ENCODE assay signal across 8 cellular contexts in genomic region chr2:201232125-201232815, GRCh38. TPM values are rescaled to one million over a fixed set of nuclear protein-coding genes. Genes with fewer than 3 reads are reported as not detected.
A peak's percentile ranks its signal among the peaks of the same experiment; 100 is the strongest.
DNase-seq lines count a peak whose midpoint lies in the region; ATAC-seq and TF ChIP-seq lines count a peak whose summit lies in the region.

No MANE protein-coding gene starts in this region.

- DNase-seq in BJ (ENCODE audit: low read depth) (peak; percentile 62), NCI-H524 (lab: John Stamatoyannopoulos, UW) (peak; percentile 73 to 92), coronary artery (ENCODE audit: low spot score) (peak; percentile 85)
- peak; percentile 88 to 91 for DNase-seq in activated CD4-positive, alpha-beta T cell treated with anti-CD3 and anti-CD28 coated beads for 24 hours (ENCODE audit: low read depth in 2 of 2)
- DNase-seq in stimulated activated CD4-positive, alpha-beta T cell treated with anti-CD3 and anti-CD28 coated beads, Interleukin-4, amount 100 ng/mL, for 48 hours (ENCODE audit: low read depth in 2 of 2): peak; percentile 84 to 92

- CTCF ChIA-PET in BJ (lab: Yijun Ruan, JAX): interaction anchor here (0.6 to 2.5 kb wide), 44 partner anchors 11 to 546 kb away, joined by 3 to 32 read pairs (median 4); partner anchors contain the start of gene CASP10

- H3K9ac ChIP-seq in liver (ENCODE audit: low read depth in 1 of 2, low read length in 2 of 2): peak overlapping the region in 1 of 2 donors; percentile 7

- no peaks in the 10 kb centered on the region for H3K27me3 ChIP-seq in BJ (ENCODE audit: control insufficient read depth, insufficient read depth, low read length)
- H3K27me3 ChIP-seq in liver (ENCODE audit: control insufficient read depth in 4 of 4, insufficient read depth in 4 of 4, low read length in 3 of 4): no peaks in the 10 kb centered on the region

- peaks cover 6 to 30% (median 24%) of the 10 kb centered on the region in 4 donors for H3K4me1 ChIP-seq in liver (ENCODE audit: control insufficient read depth in 4 of 4, insufficient read depth in 4 of 4, low read length in 3 of 4)

- TF ChIP-seq RAD21 in liver (IDR thresholded peaks at IDR 0.05): peak; percentile 98

- H3K9me3 ChIP-seq in liver (ENCODE audit: control insufficient read depth in 4 of 4, low read length in 3 of 4): no peaks in the 10 kb centered on the region

- POLR2A ChIA-PET in BJ (lab: Charles Lee): interaction anchor here (0.5 to 0.6 kb wide), 4 partner anchors 13 to 364 kb away, joined by 3 to 16 read pairs (median 6); no protein-coding TSS in a partner anchor

- WGBS in liver: 17% methylated on average over 10 of the region's 10 CpGs

- peak; percentile 36 for ATAC-seq in GM19043 (IDR thresholded peaks at IDR 0.05; ENCODE audit: low read depth, unreplicated experiment)
- peak; percentile 56 for ATAC-seq in HG03439 (IDR thresholded peaks at IDR 0.05; ENCODE audit: unreplicated experiment)

- H3K36me3 ChIP-seq in BJ (ENCODE audit: control insufficient read depth, insufficient read depth, low read length): no peaks in the 10 kb centered on the region
- no peaks in the 10 kb centered on the region for H3K36me3 ChIP-seq in liver (ENCODE audit: control insufficient read depth in 4 of 4, insufficient read depth in 3 of 4, low read depth in 1 of 4, low read length in 3 of 4)

- peak; percentile 95 for TF ChIP-seq CTCF in BJ (IDR thresholded peaks at IDR 0.05; ENCODE audit: insufficient read depth, low read depth, low read length)
- peak; percentile 49 for TF ChIP-seq CTCF in coronary artery (IDR thresholded peaks at IDR 0.05)
- TF ChIP-seq CTCF in liver (IDR thresholded peaks at IDR 0.05; ENCODE audit: low read depth, low read length, missing input control): peak; percentile 95

- H3K27ac ChIP-seq in coronary artery: no peak overlapping the region
- H3K27ac ChIP-seq in liver (ENCODE audit: low read depth in 1 of 2, low read length in 2 of 2): peak overlapping the region in 1 of 2 donors; percentile 45

- H3K4me3 ChIP-seq in BJ (ENCODE audit: low read depth, low read length) (no peak overlapping the region), coronary artery (peak overlapping the region; percentile 47), liver (ENCODE audit: low read depth in 1 of 3, low read length in 3 of 3) (no peak overlapping the region)

TF ChIP-seq in liver, 16 proteins besides CTCF, POLR2A, EP300 and RAD21:
- TF ChIP-seq FOXA2 (IDR thresholded peaks at IDR 0.05): no peak
- no peak for TF ChIP-seq ATF3 (IDR thresholded peaks at IDR 0.05)
- TF ChIP-seq GABPA (IDR thresholded peaks at IDR 0.05 in 1 of 2, conservative IDR thresholded peaks at IDR 0.05 in 1 of 2): peak in 1 of 2 donors; percentile 87
- TF ChIP-seq REST (IDR thresholded peaks at IDR 0.05): no peak
- peak; percentile 67 for TF ChIP-seq SP1 (IDR thresholded peaks at IDR 0.05)
- TF ChIP-seq HNF4G (IDR thresholded peaks at IDR 0.05): no peak
- no peak for TF ChIP-seq NR2F2 (IDR thresholded peaks at IDR 0.05)
- TF ChIP-seq HNF4A (conservative IDR thresholded peaks at IDR 0.05): peak; percentile 36 to 63
- no peak for TF ChIP-seq EGR1 (IDR thresholded peaks at IDR 0.05; ENCODE audit: low read depth in 2 of 2)
- TF ChIP-seq JUND (IDR thresholded peaks at IDR 0.05): peak in 1 of 2 donors; percentile 57
- peak; percentile 47 for TF ChIP-seq MAX (IDR thresholded peaks at IDR 0.05)
- peak; percentile 88 for TF ChIP-seq YY1 (IDR thresholded peaks at IDR 0.05)
- no peak for TF ChIP-seq FOXA1 (IDR thresholded peaks at IDR 0.05)
- no peak for TF ChIP-seq ZBTB33 (IDR thresholded peaks at IDR 0.05)
- TF ChIP-seq TAF1 (conservative IDR thresholded peaks at IDR 0.05): no peak
- TF ChIP-seq RXRA (IDR thresholded peaks at IDR 0.05): peak; percentile 8 to 56
TF ChIP-seq in liver: peak in this region for 7.

RNA-seq across cellular contexts. Expression of gene CASP8, which starts 28.1 kb away (rescaled TPM):
- 10.3 and 16.8 TPM in 2 replicates for polyA plus RNA-seq in BJ (2011; rRNA removed)
- polyA minus RNA-seq in BJ (2011; rRNA and poly(A)+ RNA removed): 6.9 and 9.1 TPM in 2 replicates
- 10 to 100 TPM; 12.2 to 15.1 TPM for total RNA-seq in liver
- polyA plus RNA-seq in liver: 1 to 10 TPM; 4.5 to 5.2 TPM

RNA-seq across cellular contexts. Expression of gene CASP10, which starts 49.3 kb away (rescaled TPM):
- polyA plus RNA-seq in BJ (2011; rRNA removed): 0.83 and 1.0 TPM in 2 replicates
- 0.57 and 0.81 TPM in 2 replicates for polyA minus RNA-seq in BJ (2011; rRNA and poly(A)+ RNA removed)
- total RNA-seq in liver: 10 to 100 TPM in 1 of 2 donors, 1 to 10 TPM in 1; 8.7 to 13.6 TPM
- polyA plus RNA-seq in liver: 1 to 10 TPM; 2.2 to 2.6 TPM
